Comparison of ENCODE assay signal across 1 cellular context in genomic region chr5:28896949-28897348, GRCh38.
TF ChIP-seq lines count a peak whose summit lies in the region.

No MANE protein-coding gene starts in this region.

TF ChIP-seq in SK-N-SH, 30 proteins besides CTCF, POLR2A, EP300 and RAD21 (continued from another document):
- TF ChIP-seq GABPA (IDR thresholded peaks at IDR 0.05; ENCODE audit: low read depth) (no peak), MAX (IDR thresholded peaks at IDR 0.05; ENCODE audit: low read depth) (no peak), PBX3 (IDR thresholded peaks at IDR 0.05) (no peak), SMC3 (IDR thresholded peaks at IDR 0.05; ENCODE audit: low read depth, low read length) (no peak), YY1 (IDR thresholded peaks at IDR 0.05; ENCODE audit: low read depth) (no peak)
- TF ChIP-seq, protein P1, sequence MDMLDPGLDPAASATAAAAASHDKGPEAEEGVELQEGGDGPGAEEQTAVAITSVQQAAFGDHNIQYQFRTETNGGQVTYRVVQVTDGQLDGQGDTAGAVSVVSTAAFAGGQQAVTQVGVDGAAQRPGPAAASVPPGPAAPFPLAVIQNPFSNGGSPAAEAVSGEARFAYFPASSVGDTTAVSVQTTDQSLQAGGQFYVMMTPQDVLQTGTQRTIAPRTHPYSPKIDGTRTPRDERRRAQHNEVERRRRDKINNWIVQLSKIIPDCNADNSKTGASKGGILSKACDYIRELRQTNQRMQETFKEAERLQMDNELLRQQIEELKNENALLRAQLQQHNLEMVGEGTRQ (IDR thresholded peaks at IDR 0.05; ENCODE audit: borderline replicate concordance, low read depth, low read length), result no peak
TF ChIP-seq in SK-N-SH: peak in this region for 0.
